24 cellular contexts compared by ENCODE assay signal in genomic region chr11:87491381-87491780, GRCh38.
"Had no signal": no experiment of that assay in that cellular context is flagged by ENCODE, and none has a peak within 500 bp of the region (broad histone marks: within the 10 kb centered on the region; RNA-seq: fewer than 3 reads in every experiment).

No MANE protein-coding gene starts in this region.

- H2AFZ ChIP-seq: hepatocyte, neural progenitor cell, parathyroid adenoma had no signal

- H3K9ac ChIP-seq: neural progenitor cell, parathyroid adenoma had no signal

- H3K4me1 ChIP-seq: colonic mucosa, gastrocnemius medialis, heart left ventricle, left lung, parathyroid adenoma, right lobe of liver, stomach, testis, tibial artery had no signal

- H3K27me3 ChIP-seq: colonic mucosa, gastrocnemius medialis, heart left ventricle, hepatocyte, left lung, neural progenitor cell, right lobe of liver, stomach, testis, tibial artery had no signal

- H3K27ac ChIP-seq: colonic mucosa, epithelial cell of prostate, gastrocnemius medialis, heart left ventricle, hepatocyte, left lung, neural progenitor cell, parathyroid adenoma, right lobe of liver, stomach, testis, tibial artery had no signal

- H3K4me2 ChIP-seq: hepatocyte, neural progenitor cell had no signal

- H3K36me3 ChIP-seq: colonic mucosa, gastrocnemius medialis, heart left ventricle, left lung, neural progenitor cell, right lobe of liver, stomach, tibial artery had no signal

- H3K4me3 ChIP-seq: colonic mucosa, gastrocnemius medialis, heart left ventricle, hepatocyte, left lung, neural progenitor cell, right lobe of liver, stomach, testis, tibial artery had no signal

- H3K9me3 ChIP-seq: colonic mucosa, gastrocnemius medialis, heart left ventricle, left lung, right lobe of liver, stomach, testis, tibial artery had no signal

- H3K79me2 ChIP-seq: hepatocyte, parathyroid adenoma had no signal

- DNase-seq: colonic mucosa; effector CD8-positive, alpha-beta T cell; endodermal cell; foreskin fibroblast; gastrocnemius medialis; heart left ventricle; left cardiac atrium; left lung; mesenchymal stem cell; midbrain; naive thymus-derived CD4-positive, alpha-beta T cell; right lobe of liver; small intestine; stimulated activated CD4-positive, alpha-beta T cell treated with anti-CD3 and anti-CD28 coated beads, Interleukin-12 subunit alpha, Interleukin-12 subunit beta, amount 100 ng/mL, for 4 hours; stimulated activated CD4-positive, alpha-beta T cell treated with anti-CD3 and anti-CD28 coated beads, Interleukin-1b, Interleukin-23, amount 100 ng/mL, for 48 hours; stimulated activated CD4-positive, alpha-beta T cell treated with anti-CD3 and anti-CD28 coated beads, Interleukin-4, amount 100 ng/mL, for 24 hours; stimulated activated naive CD4-positive, alpha-beta T cell treated with Interleukin-2 at 50 U/mL for 16 hours; stomach; testis; tibial artery had no signal
